In the genomic region with DNA sequence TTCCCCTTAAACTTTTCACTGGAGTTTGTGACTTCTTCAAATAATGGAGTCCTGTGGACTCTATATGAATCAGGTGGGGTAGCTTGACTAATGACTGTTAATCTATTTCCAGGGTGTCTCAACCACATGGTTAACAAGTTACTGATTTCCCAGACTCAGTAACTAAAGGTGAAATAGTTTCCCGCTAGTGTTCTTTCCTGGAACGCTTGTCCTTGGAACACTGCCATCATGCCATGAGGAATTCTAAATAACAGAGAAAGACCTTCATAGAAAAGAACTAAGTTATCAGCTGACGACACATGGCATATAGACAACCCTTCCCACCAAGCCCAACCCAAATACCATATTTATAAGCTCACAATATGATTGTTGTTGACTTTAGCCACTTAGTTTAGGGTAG, we compare ENCODE assay signal across 23 cellular contexts.
"Had no signal": no experiment of that assay in that cellular context is flagged by ENCODE, and none has a peak within 500 bp of the region (broad histone marks: within the 10 kb centered on the region; RNA-seq: fewer than 3 reads in every experiment).

No MANE protein-coding gene starts in this region.

- H3K9me3 ChIP-seq: lower lobe of right lung, testis had no signal

- H3K27me3 ChIP-seq: dorsolateral prefrontal cortex, foreskin keratinocyte, testis had no signal

- H3K9me3 Mint-ChIP-seq: endodermal cell had no signal

- DNase-seq: activated CD4-positive, alpha-beta T cell treated with anti-CD3 and anti-CD28 coated beads for 48 hours; activated CD8-positive, alpha-beta T cell treated with anti-CD3 and anti-CD28 coated beads for 36 hours; activated naive CD4-positive, alpha-beta T cell treated with Interleukin-2 at 50 U/mL for 16 hours; activated naive CD8-positive, alpha-beta T cell treated with anti-CD3 and anti-CD28 coated beads, Interleukin-2, amount 10 ng/mL, durations not matched to agents 7 days and 5 days; activated T-cell treated with anti-CD3 and anti-CD28 coated beads, Interleukin-2, amount 50 U/mL, for 1 hour; amygdala; central memory CD4-positive, alpha-beta T cell; dorsolateral prefrontal cortex; endodermal cell; foreskin keratinocyte; lower lobe of right lung; occipital lobe; right cardiac atrium; small intestine; stimulated activated CD4-positive, alpha-beta T cell treated with anti-CD3 and anti-CD28 coated beads, Interleukin-4, amount 100 ng/mL, for 24 hours; testis had no signal

- H3K4me1 ChIP-seq: foreskin keratinocyte, lower lobe of right lung, testis had no signal

- H3K4me1 Mint-ChIP-seq: activated naive CD8-positive, alpha-beta T cell treated with anti-CD3 and anti-CD28 coated beads, Interleukin-2, amount 10 ng/mL, durations not matched to agents 7 days and 5 days; activated T-helper 17 cell treated with anti-CD3 and anti-CD28 coated beads, Interleukin-2, amount 50 U/mL, for 72 hours; endodermal cell; mesothelial cell of epicardium; stimulated activated effector memory CD8-positive, alpha-beta T cell treated with anti-CD3 and anti-CD28 coated beads, Interleukin-12 subunit alpha, Interleukin-12 subunit beta, amount 100 ng/mL, for 72 hours; WTC11 had no signal

- H3K27ac Mint-ChIP-seq: activated CD8-positive, alpha-beta T cell treated with anti-CD3 and anti-CD28 coated beads for 36 hours; activated naive CD8-positive, alpha-beta T cell treated with anti-CD3 and anti-CD28 coated beads, Interleukin-2, amount 10 ng/mL, durations not matched to agents 7 days and 5 days; activated T-helper 17 cell treated with anti-CD3 and anti-CD28 coated beads, Interleukin-2, amount 50 U/mL, for 72 hours; brain; endodermal cell; mesothelial cell of epicardium; stimulated activated effector memory CD8-positive, alpha-beta T cell treated with anti-CD3 and anti-CD28 coated beads, Interleukin-12 subunit alpha, Interleukin-12 subunit beta, amount 100 ng/mL, for 72 hours; WTC11 had no signal

- H3K36me3 Mint-ChIP-seq: activated naive CD8-positive, alpha-beta T cell treated with anti-CD3 and anti-CD28 coated beads, Interleukin-2, amount 10 ng/mL, durations not matched to agents 7 days and 5 days; brain; mesothelial cell of epicardium; stimulated activated effector memory CD8-positive, alpha-beta T cell treated with anti-CD3 and anti-CD28 coated beads, Interleukin-12 subunit alpha, Interleukin-12 subunit beta, amount 100 ng/mL, for 72 hours; WTC11 had no signal

- H3K4me3 ChIP-seq: dorsolateral prefrontal cortex, lower lobe of right lung, SK-N-MC, testis had no signal

- H3K4me3 Mint-ChIP-seq: activated CD8-positive, alpha-beta T cell treated with anti-CD3 and anti-CD28 coated beads for 36 hours; activated naive CD8-positive, alpha-beta T cell treated with anti-CD3 and anti-CD28 coated beads, Interleukin-2, amount 10 ng/mL, durations not matched to agents 7 days and 5 days; activated T-helper 17 cell treated with anti-CD3 and anti-CD28 coated beads, Interleukin-2, amount 50 U/mL, for 72 hours; brain; endodermal cell; mesothelial cell of epicardium; stimulated activated effector memory CD8-positive, alpha-beta T cell treated with anti-CD3 and anti-CD28 coated beads, Interleukin-12 subunit alpha, Interleukin-12 subunit beta, amount 100 ng/mL, for 72 hours; WTC11 had no signal

- ATAC-seq: activated CD8-positive, alpha-beta T cell treated with anti-CD3 and anti-CD28 coated beads for 36 hours; activated T-helper 17 cell treated with anti-CD3 and anti-CD28 coated beads, Interleukin-2, amount 50 U/mL, for 72 hours; foreskin keratinocyte; lower lobe of right lung; right cardiac atrium; stimulated activated effector memory CD8-positive, alpha-beta T cell treated with anti-CD3 and anti-CD28 coated beads, Interleukin-12 subunit alpha, Interleukin-12 subunit beta, amount 100 ng/mL, for 72 hours; WTC11 had no signal

- H3K27ac ChIP-seq: dorsolateral prefrontal cortex, epithelial cell of prostate, foreskin keratinocyte, lower lobe of right lung, SK-N-MC, testis had no signal

- H3K27me3 Mint-ChIP-seq: activated CD8-positive, alpha-beta T cell treated with anti-CD3 and anti-CD28 coated beads for 36 hours; activated naive CD8-positive, alpha-beta T cell treated with anti-CD3 and anti-CD28 coated beads, Interleukin-2, amount 10 ng/mL, durations not matched to agents 7 days and 5 days; activated T-helper 17 cell treated with anti-CD3 and anti-CD28 coated beads, Interleukin-2, amount 50 U/mL, for 72 hours had no signal

- H3K36me3 ChIP-seq: lower lobe of right lung had no signal
